ENCODE assay signal across 21 cellular contexts in genomic region chr10:61888744-61889143, GRCh38. TPM values are rescaled to one million over a fixed set of nuclear protein-coding genes. Genes with fewer than 3 reads are reported as not detected.
DNase-seq lines count a peak whose midpoint lies in the region; ATAC-seq lines count a peak whose summit lies in the region.
"Had no signal": no experiment of that assay in that cellular context is flagged by ENCODE, and none has a peak within 500 bp of the region (broad histone marks: within the 10 kb centered on the region; RNA-seq: fewer than 3 reads in every experiment).

No MANE protein-coding gene starts in this region.

- H3K4me1 ChIP-seq in SJCRH30, result no peaks in the 10 kb centered on the region
- H3K4me1 ChIP-seq: gastrocnemius medialis, left ventricle myocardium inferior, tibial nerve had no signal

- no peak overlapping the region for H3K4me3 ChIP-seq in SJCRH30
- H3K4me3 ChIP-seq: gastrocnemius medialis, left ventricle myocardium inferior, tibial nerve had no signal

- H3K27ac Mint-ChIP-seq in activated T-cell treated with anti-CD3 and anti-CD28 coated beads, Interleukin-2, amount 50 U/mL, for 72 hours, result no peak overlapping the region
- no peak overlapping the region for H3K27ac Mint-ChIP-seq in stimulated activated naive CD8-positive, alpha-beta T cell treated with anti-CD3 and anti-CD28 coated beads, Interleukin-15, amount 100 ng/mL, for 72 hours
- H3K27ac Mint-ChIP-seq: CD4-positive, CD25-positive, alpha-beta regulatory T cell; T-cell had no signal

- H3K27me3 Mint-ChIP-seq in activated T-cell treated with anti-CD3 and anti-CD28 coated beads, Interleukin-2, amount 50 U/mL, for 72 hours (ENCODE audit: low read depth), result peaks cover 5% of the 10 kb centered on the region
- H3K27me3 Mint-ChIP-seq in stimulated activated naive CD8-positive, alpha-beta T cell treated with anti-CD3 and anti-CD28 coated beads, Interleukin-15, amount 100 ng/mL, for 72 hours, result no peaks in the 10 kb centered on the region
- H3K27me3 Mint-ChIP-seq: CD4-positive, CD25-positive, alpha-beta regulatory T cell had no signal

- DNase-seq in activated T-cell treated with anti-CD3 and anti-CD28 coated beads, Interleukin-2, amount 50 U/mL, for 72 hours, result no peak
- DNase-seq in activated T-cell treated with anti-CD3 and anti-CD28 coated beads, Interleukin-2, amount 50 U/mL, for 48 hours, result no peak
- DNase-seq in epithelial cell of prostate (ENCODE audit: low read depth, low spot score) (no peak), SJCRH30 (no peak), putamen (ENCODE audit: low spot score) (no peak)
- no peak for DNase-seq in stimulated activated naive CD8-positive, alpha-beta T cell treated with anti-CD3 and anti-CD28 coated beads, Interleukin-15, amount 100 ng/mL, for 72 hours
- DNase-seq: activated CD8-positive, alpha-beta memory T cell treated with anti-CD3 and anti-CD28 coated beads for 24 hours; aorta; CD4-positive, CD25-positive, alpha-beta regulatory T cell; gastrocnemius medialis; Karpas-422; left ventricle myocardium inferior; NCI-H1105; NCI-H524; SHP77; T-cell; WERI-Rb-1 had no signal

- H3K4me1 Mint-ChIP-seq in activated T-cell treated with anti-CD3 and anti-CD28 coated beads, Interleukin-2, amount 50 U/mL, for 72 hours (ENCODE audit: low read depth), result peaks cover 13% of the 10 kb centered on the region
- peaks cover 15% of the 10 kb centered on the region for H3K4me1 Mint-ChIP-seq in stimulated activated naive CD8-positive, alpha-beta T cell treated with anti-CD3 and anti-CD28 coated beads, Interleukin-15, amount 100 ng/mL, for 72 hours
- H3K4me1 Mint-ChIP-seq: CD4-positive, CD25-positive, alpha-beta regulatory T cell; T-cell had no signal

- H3K27ac ChIP-seq in epithelial cell of prostate (peak overlapping the region; percentile 50), SJCRH30 (no peak overlapping the region)
- H3K27ac ChIP-seq: gastrocnemius medialis, left ventricle myocardium inferior, tibial nerve, WERI-Rb-1 had no signal

- ATAC-seq in activated T-cell treated with anti-CD3 and anti-CD28 coated beads, Interleukin-2, amount 50 U/mL, for 72 hours (replicated peaks in 1 of 2), result peak; percentile 80 to 93
- peak; percentile 59 for ATAC-seq in HG02884 (IDR thresholded peaks at IDR 0.05; ENCODE audit: unreplicated experiment)
- ATAC-seq in stimulated activated naive CD8-positive, alpha-beta T cell treated with anti-CD3 and anti-CD28 coated beads, Interleukin-15, amount 100 ng/mL, for 72 hours, result peak; percentile 70
- ATAC-seq in GM19397 (IDR thresholded peaks at IDR 0.05; ENCODE audit: unreplicated experiment), result no peak
- ATAC-seq: gastrocnemius medialis, HCT116, T-cell had no signal

- H3K9me3 ChIP-seq in SJCRH30 (replicated peaks), result no peaks in the 10 kb centered on the region
- H3K9me3 ChIP-seq: gastrocnemius medialis, left ventricle myocardium inferior, tibial nerve had no signal

- H3K36me3 Mint-ChIP-seq in activated T-cell treated with anti-CD3 and anti-CD28 coated beads, Interleukin-2, amount 50 U/mL, for 72 hours (ENCODE audit: insufficient read depth in 2 of 2), result no peaks in the 10 kb centered on the region
- H3K36me3 Mint-ChIP-seq: T-cell had no signal

- H3K36me3 ChIP-seq in SJCRH30, result no peaks in the 10 kb centered on the region
- H3K36me3 ChIP-seq: gastrocnemius medialis, left ventricle myocardium inferior, tibial nerve, WERI-Rb-1 had no signal

- no peaks in the 10 kb centered on the region for H3K9me3 Mint-ChIP-seq in activated T-cell treated with anti-CD3 and anti-CD28 coated beads, Interleukin-2, amount 50 U/mL, for 72 hours
- peaks cover 0 to 10% of the 10 kb centered on the region in 2 donors for H3K9me3 Mint-ChIP-seq in stimulated activated naive CD8-positive, alpha-beta T cell treated with anti-CD3 and anti-CD28 coated beads, Interleukin-15, amount 100 ng/mL, for 72 hours

- H3K27me3 ChIP-seq in SJCRH30, result no peaks in the 10 kb centered on the region
- H3K27me3 ChIP-seq: gastrocnemius medialis, tibial nerve had no signal

- no peak overlapping the region for H3K4me3 Mint-ChIP-seq in activated T-cell treated with anti-CD3 and anti-CD28 coated beads, Interleukin-2, amount 50 U/mL, for 72 hours
- no peak overlapping the region for H3K4me3 Mint-ChIP-seq in stimulated activated naive CD8-positive, alpha-beta T cell treated with anti-CD3 and anti-CD28 coated beads, Interleukin-15, amount 100 ng/mL, for 72 hours
- H3K4me3 Mint-ChIP-seq: CD4-positive, CD25-positive, alpha-beta regulatory T cell; T-cell had no signal

RNA-seq across cellular contexts. Expression of gene ARID5B, which starts 12.8 kb away (rescaled TPM):
- total RNA-seq in activated T-cell treated with anti-CD3 and anti-CD28 coated beads, Interleukin-2, amount 50 U/mL, for 72 hours, result 100 to 1,000 TPM in 1 of 2 donors, 10 to 100 TPM in 1; 74.4 to 113 TPM
- 10.3 and 10.5 TPM in 2 replicates for total RNA-seq in SJCRH30 (2014; rRNA removed; shearing (Covaris generic))
